ENCODE assay signal across 8 cellular contexts in genomic region chr2:165953655-165954606, GRCh38. TPM values are rescaled to one million over a fixed set of nuclear protein-coding genes. Genes with fewer than 3 reads are reported as not detected.
DNase-seq lines count a peak whose midpoint lies in the region; TF ChIP-seq lines count a peak whose summit lies in the region.

Gene TTC21B, minus strand, starts transcription at chr2:165953776. Its CDS starts 71 bp downstream, at chr2:165953705.

- no peaks in the 10 kb centered on the region for H3K36me3 Mint-ChIP-seq in HFFc6 (ENCODE audit: low read depth)
- peaks cover 3% of the 10 kb centered on the region for H3K36me3 Mint-ChIP-seq in activated naive CD4-positive, alpha-beta T cell treated with anti-CD3 and anti-CD28 coated beads, Interleukin-2, amount 10 ng/mL, durations not matched to agents 7 days and 5 days

- no peak within 1 kb of the TSS; the same call in 1 of the 2 replicates for H3K4me3 Mint-ChIP-seq in HFFc6
- peak within 1 kb of the TSS; percentile 37 for H3K4me3 Mint-ChIP-seq in activated naive CD4-positive, alpha-beta T cell treated with anti-CD3 and anti-CD28 coated beads, Interleukin-2, amount 10 ng/mL, durations not matched to agents 7 days and 5 days

- H3K36me3 ChIP-seq in SK-N-MC (ENCODE audit: insufficient read depth, low read length) = peaks cover 7% of the 10 kb centered on the region

- peak; percentile 79 for TF ChIP-seq POLR2A in NB4 (IDR thresholded peaks at IDR 0.05; ENCODE audit: extremely low read depth, insufficient read length)

- H3K9me3 Mint-ChIP-seq in HFFc6 = no peaks in the 10 kb centered on the region
- no peaks in the 10 kb centered on the region for H3K9me3 Mint-ChIP-seq in activated naive CD4-positive, alpha-beta T cell treated with anti-CD3 and anti-CD28 coated beads, Interleukin-2, amount 10 ng/mL, durations not matched to agents 7 days and 5 days

- H3K9me3 ChIP-seq in SK-N-MC (ENCODE audit: low read depth, low read length) = no peaks in the 10 kb centered on the region

- H3K27ac Mint-ChIP-seq in HFFc6 = no peak within 1 kb of the TSS
- no peak within 1 kb of the TSS for H3K27ac Mint-ChIP-seq in activated naive CD4-positive, alpha-beta T cell treated with anti-CD3 and anti-CD28 coated beads, Interleukin-2, amount 10 ng/mL, durations not matched to agents 7 days and 5 days

- peak within 1 kb of the TSS; percentile 77 for H3K27ac ChIP-seq in SK-N-MC

- H3K27me3 Mint-ChIP-seq in HFFc6 (ENCODE audit: insufficient read depth) = no peaks in the 10 kb centered on the region
- H3K27me3 Mint-ChIP-seq in activated naive CD4-positive, alpha-beta T cell treated with anti-CD3 and anti-CD28 coated beads, Interleukin-2, amount 10 ng/mL, durations not matched to agents 7 days and 5 days = no peaks in the 10 kb centered on the region

- CTCF ChIA-PET in activated naive CD4-positive, alpha-beta T cell treated with anti-CD3 and anti-CD28 coated beads, Interleukin-2, amount 10 ng/mL, durations not matched to agents 7 days and 5 days (lab: Charles Lee) = interaction anchor here (0.9 to 1.7 kb wide), 5 partner anchors 9 to 174 kb away, joined by 3 to 7 read pairs (median 3); no protein-coding TSS in a partner anchor

- peak within 1 kb of the TSS; percentile 77 for H3K9ac ChIP-seq in SK-N-MC (ENCODE audit: insufficient read length)

- H3K4me3 ChIP-seq in GM08714 (ENCODE audit: low read length) (peak within 1 kb of the TSS; percentile 97), NB4 (ENCODE audit: low read depth, low read length) (peak within 1 kb of the TSS; percentile 90), SK-N-MC (peak within 1 kb of the TSS; percentile 90)

- DNase-seq in HFFc6 (peak; percentile 92), NB4 (ENCODE audit: low read depth) (peak; percentile 97), SK-N-MC (ENCODE audit: low read depth, low spot score) (peak; percentile 96), germinal center (ENCODE audit: low spot score) (peak; percentile 93), non-pigmented ciliary epithelial cell (ENCODE audit: low read depth) (peak; percentile 70), superior temporal gyrus (ENCODE audit: extremely low spot score) (peak; percentile 98)
- DNase-seq in activated naive CD4-positive, alpha-beta T cell treated with anti-CD3 and anti-CD28 coated beads, Interleukin-2, amount 10 ng/mL, durations not matched to agents 7 days and 5 days = peak; percentile 95

- H3K4me1 Mint-ChIP-seq in HFFc6 (ENCODE audit: low read depth) = peaks cover 15% of the 10 kb centered on the region
- peaks cover 11% of the 10 kb centered on the region for H3K4me1 Mint-ChIP-seq in activated naive CD4-positive, alpha-beta T cell treated with anti-CD3 and anti-CD28 coated beads, Interleukin-2, amount 10 ng/mL, durations not matched to agents 7 days and 5 days

- TF ChIP-seq CTCF in HFFc6 (IDR thresholded peaks at IDR 0.05) = peak; percentile 96
- TF ChIP-seq CTCF in NB4 (IDR thresholded peaks at IDR 0.05; ENCODE audit: low read depth, low read length) = peak; percentile 73

RNA-seq across cellular contexts. Expression of gene TTC21B, which starts in this region (rescaled TPM):
- total RNA-seq in HFFc6 (2021; fragmentation: NEBNext Ultra II Directional; extraction: Animal tissue kit (Norgen Biotek cat#: 25700)) = 10 to 100 TPM in 4 of 6 experiments, 1 to 10 TPM in 2; 9.4 to 13.0 (median 10.2) TPM

Comparison
In these comparisons a context has a peak if more than half of its experiments do, and no peak if none do; other contexts are left out.
1. Peak in every context shown above with its lines: DNase-seq, H3K4me3 ChIP-seq and H3K27ac ChIP-seq.